ENCODE assay signal across 22 cellular contexts in genomic region chr1:234320549-234320948, GRCh38. TPM values are rescaled to one million over a fixed set of nuclear protein-coding genes. Genes with fewer than 3 reads are reported as not detected.
DNase-seq lines count a peak whose midpoint lies in the region; ATAC-seq and TF ChIP-seq lines count a peak whose summit lies in the region.
"Had no signal": no experiment of that assay in that cellular context is flagged by ENCODE, and none has a peak within 500 bp of the region (broad histone marks: within the 10 kb centered on the region; RNA-seq: fewer than 3 reads in every experiment).

No MANE protein-coding gene starts in this region.

- no peak for TF ChIP-seq CTCF in epithelial cell of esophagus (IDR thresholded peaks at IDR 0.05; ENCODE audit: insufficient read depth, low read depth, low read length, missing control alignments)
- TF ChIP-seq CTCF in right lobe of liver (IDR thresholded peaks at IDR 0.05), result no peak

- peaks cover 0 to 8% (median 4%) of the 10 kb centered on the region in 4 donors for H3K4me1 ChIP-seq in right lobe of liver
- H3K4me1 ChIP-seq: HAP-1 had no signal

- peak overlapping the region; percentile 49 for H3K27ac Mint-ChIP-seq in activated naive CD4-positive, alpha-beta T cell treated with anti-CD3 and anti-CD28 coated beads, Interleukin-2, amount 50 U/mL, for 24 hours
- H3K27ac Mint-ChIP-seq in stimulated activated memory B cell treated with anti-CD40 and anti-IgM and Interleukin-4, amounts not matched to agents 10 μg/mL and 1 μg/mL and 100 μg/mL, for 72 hours, result no peak overlapping the region
- H3K27ac Mint-ChIP-seq: CD8-positive, alpha-beta T cell had no signal

- H3K27me3 Mint-ChIP-seq in activated naive CD4-positive, alpha-beta T cell treated with anti-CD3 and anti-CD28 coated beads, Interleukin-2, amount 50 U/mL, for 24 hours, result no peaks in the 10 kb centered on the region
- H3K27me3 Mint-ChIP-seq in stimulated activated memory B cell treated with anti-CD40 and anti-IgM and Interleukin-4, amounts not matched to agents 10 μg/mL and 1 μg/mL and 100 μg/mL, for 72 hours, result peaks cover 47% of the 10 kb centered on the region

- H3K27me3 ChIP-seq in right lobe of liver, result no peaks in the 10 kb centered on the region

- H3K4me3 Mint-ChIP-seq in activated naive CD4-positive, alpha-beta T cell treated with anti-CD3 and anti-CD28 coated beads, Interleukin-2, amount 50 U/mL, for 24 hours, result no peak overlapping the region
- H3K4me3 Mint-ChIP-seq in stimulated activated memory B cell treated with anti-CD40 and anti-IgM and Interleukin-4, amounts not matched to agents 10 μg/mL and 1 μg/mL and 100 μg/mL, for 72 hours, result no peak overlapping the region
- H3K4me3 Mint-ChIP-seq: CD8-positive, alpha-beta T cell had no signal

- TF ChIP-seq POLR2A in right lobe of liver (IDR thresholded peaks at IDR 0.05), result no peak

- H3K36me3 ChIP-seq in right lobe of liver, result no peaks in the 10 kb centered on the region
- H3K36me3 ChIP-seq: HAP-1, MG63 had no signal

- ATAC-seq in right lobe of liver, result peak; percentile 49 to 88 (median 84)
- no peak for ATAC-seq in HG02571 (IDR thresholded peaks at IDR 0.05; ENCODE audit: unreplicated experiment)
- no peak for ATAC-seq in stimulated activated memory B cell treated with anti-CD40 and anti-IgM and Interleukin-4, amounts not matched to agents 10 μg/mL and 1 μg/mL and 100 μg/mL, for 72 hours
- ATAC-seq: CD8-positive, alpha-beta T cell had no signal

- peaks cover 75% of the 10 kb centered on the region for H3K4me1 Mint-ChIP-seq in activated naive CD4-positive, alpha-beta T cell treated with anti-CD3 and anti-CD28 coated beads, Interleukin-2, amount 50 U/mL, for 24 hours
- peaks cover 17% of the 10 kb centered on the region for H3K4me1 Mint-ChIP-seq in stimulated activated memory B cell treated with anti-CD40 and anti-IgM and Interleukin-4, amounts not matched to agents 10 μg/mL and 1 μg/mL and 100 μg/mL, for 72 hours

- no peak overlapping the region for H3K4me3 ChIP-seq in epithelial cell of esophagus (ENCODE audit: low read length)
- no peak overlapping the region for H3K4me3 ChIP-seq in right lobe of liver
- H3K4me3 ChIP-seq: GM23248, HAP-1, MG63 had no signal

- no peaks in the 10 kb centered on the region for H3K9me3 ChIP-seq in right lobe of liver
- H3K9me3 ChIP-seq: HAP-1, MG63 had no signal

- no peak for DNase-seq in activated naive CD4-positive, alpha-beta T cell treated with Interleukin-2 at 50 U/mL for 16 hours
- DNase-seq in epithelial cell of esophagus (ENCODE audit: low read depth) (peak; percentile 72), right lobe of liver (peak in 1 of 3 donors; percentile 54), EL (no peak)
- DNase-seq: AML-193; C1 segment of cervical spinal cord; Calu3; CD8-positive, alpha-beta T cell; DMS153; GM23248; Kasumi-1; MG63; NCI-H1417; NCI-H187; NCI-H2107; NCI-H2227 treated with DMSO at 0.1 percent for 48 hours; NCI-H510A; SHP77 had no signal

- H3K36me3 Mint-ChIP-seq in activated naive CD4-positive, alpha-beta T cell treated with anti-CD3 and anti-CD28 coated beads, Interleukin-2, amount 50 U/mL, for 24 hours, result no peaks in the 10 kb centered on the region
- H3K36me3 Mint-ChIP-seq in stimulated activated memory B cell treated with anti-CD40 and anti-IgM and Interleukin-4, amounts not matched to agents 10 μg/mL and 1 μg/mL and 100 μg/mL, for 72 hours, result no peaks in the 10 kb centered on the region
- H3K36me3 Mint-ChIP-seq: CD8-positive, alpha-beta T cell had no signal

- WGBS in right lobe of liver (ENCODE audit: insufficient coverage, low coverage, low lambda C conversion rate, missing lambda C conversion rate), result 34% methylated on average over 4 of the region's 8 CpGs

- no peaks in the 10 kb centered on the region for H3K9me3 Mint-ChIP-seq in activated naive CD4-positive, alpha-beta T cell treated with anti-CD3 and anti-CD28 coated beads, Interleukin-2, amount 50 U/mL, for 24 hours
- H3K9me3 Mint-ChIP-seq in stimulated activated memory B cell treated with anti-CD40 and anti-IgM and Interleukin-4, amounts not matched to agents 10 μg/mL and 1 μg/mL and 100 μg/mL, for 72 hours, result no peaks in the 10 kb centered on the region
- H3K9me3 Mint-ChIP-seq: CD8-positive, alpha-beta T cell had no signal

- intact Hi-C loops in right lobe of liver (cut with DNase I), result no loop called here

- H3K27ac ChIP-seq in right lobe of liver, result peak overlapping the region in 1 of 3 donors; percentile 54
- H3K27ac ChIP-seq: GM23248 had no signal

RNA-seq across cellular contexts. Expression of gene COA6, which starts 52.7 kb away (rescaled TPM):
- 10 to 100 TPM; 12.8 to 29.3 (median 16.2) TPM for total RNA-seq in right lobe of liver

Comparison
In these comparisons a context has a peak if more than half of its experiments do, and no peak if none do; other contexts are left out.
1. ATAC-seq: peak in right lobe of liver (4 of 4); none in HG02571 (single experiment) and stimulated activated memory B cell treated with anti-CD40 and anti-IgM and Interleukin-4, amounts not matched to agents 10 μg/mL and 1 μg/mL and 100 μg/mL, for 72 hours (single experiment).